ENCODE assay signal across 12 cellular contexts in genomic region chr4:103012085-103012484, GRCh38. TPM values are rescaled to one million over a fixed set of nuclear protein-coding genes. Genes with fewer than 3 reads are reported as not detected.
DNase-seq lines count a peak whose midpoint lies in the region; ATAC-seq, FAIRE-seq and TF ChIP-seq lines count a peak whose summit lies in the region.
"Had no signal": no experiment of that assay in that cellular context is flagged by ENCODE, and none has a peak within 500 bp of the region (broad histone marks: within the 10 kb centered on the region; RNA-seq: fewer than 3 reads in every experiment).

No MANE protein-coding gene starts in this region.

- H3K9me3 Mint-ChIP-seq in effector memory CD8-positive, alpha-beta T cell, result no peaks in the 10 kb centered on the region

- no peak for FAIRE-seq in keratinocyte (lab: Jason Lieb, UNC)

- no peak overlapping the region for H3K9ac ChIP-seq in mammary epithelial cell (ENCODE audit: insufficient read depth, low read length)
- H3K9ac ChIP-seq in keratinocyte (ENCODE audit: control insufficient read depth, extremely low read depth, insufficient read depth, low read length), result no peak overlapping the region
- peak overlapping the region in 1 of 5 donors; percentile 32 for H3K9ac ChIP-seq in subcutaneous abdominal adipose tissue (ENCODE audit: low read length in 5 of 5)

- H3K79me2 ChIP-seq in mammary epithelial cell (ENCODE audit: insufficient read depth, low read length), result no peaks in the 10 kb centered on the region
- H3K79me2 ChIP-seq in keratinocyte (ENCODE audit: control insufficient read depth, insufficient read depth, low read length), result no peaks in the 10 kb centered on the region

- intact Hi-C loops in mammary epithelial cell (cut with micrococcal nuclease), result no loop called here

- H3K36me3 ChIP-seq in mammary epithelial cell (ENCODE audit: insufficient read depth, low read length) (no peaks in the 10 kb centered on the region), keratinocyte (ENCODE audit: control insufficient read depth in 2 of 2, extremely low read depth in 1 of 2, insufficient read depth in 2 of 2, low read length in 2 of 2) (no peaks in the 10 kb centered on the region), subcutaneous abdominal adipose tissue (ENCODE audit: control insufficient read depth in 5 of 5, insufficient read depth in 5 of 5, low read length in 5 of 5) (no peaks in the 10 kb centered on the region)

- no peaks in the 10 kb centered on the region for H4K20me1 ChIP-seq in mammary epithelial cell (ENCODE audit: insufficient read depth, low read length)
- no peaks in the 10 kb centered on the region for H4K20me1 ChIP-seq in keratinocyte (ENCODE audit: control insufficient read depth, extremely low read depth, insufficient read depth, low read length)

- BruUV-seq in mammary epithelial cell (replicated peaks; lab: Mats Ljungman, UMichigan), result no TSS peak

- no peaks in the 10 kb centered on the region for H3K9me1 ChIP-seq in keratinocyte (ENCODE audit: control insufficient read depth, extremely low read depth, insufficient read depth, low read length)

- H3K4me2 ChIP-seq in mammary epithelial cell (ENCODE audit: insufficient read depth, low read depth, low read length) (no peak overlapping the region), keratinocyte (ENCODE audit: control insufficient read depth, extremely low read depth, insufficient read depth, low read depth, low read length) (peak overlapping the region; percentile 29)

- H3K27me3 ChIP-seq in mammary epithelial cell (ENCODE audit: insufficient read depth, low read length) (no peaks in the 10 kb centered on the region), keratinocyte (ENCODE audit: control insufficient read depth, extremely low read depth, insufficient read depth, low read length) (no peaks in the 10 kb centered on the region), subcutaneous abdominal adipose tissue (ENCODE audit: control insufficient read depth in 5 of 5, insufficient read depth in 4 of 5, low read length in 5 of 5) (no peaks in the 10 kb centered on the region)

- no peak for ATAC-seq in HG03280 (IDR thresholded peaks at IDR 0.05; ENCODE audit: unreplicated experiment)
- ATAC-seq in effector memory CD8-positive, alpha-beta T cell (replicated peaks), result no peak

- no peak overlapping the region for H2AFZ ChIP-seq in mammary epithelial cell (ENCODE audit: low read depth, low read length)
- no peak overlapping the region for H2AFZ ChIP-seq in keratinocyte (ENCODE audit: control insufficient read depth, low read length)

- dilution Hi-C loops in mammary epithelial cell (cut with HindIII; ENCODE audit: low sequenced_read_pairs), result loop anchor here (25.0 kb wide), 1 partner anchor 400 kb away; no protein-coding TSS in a partner anchor
- dilution Hi-C loops in keratinocyte (cut with MboI; ENCODE audit: extremely low pct_ligation_motif_present, low sequenced_read_pairs), result no loop called here

- no peak for TF ChIP-seq CTCF in HFF-Myc (IDR thresholded peaks at IDR 0.05; ENCODE audit: low read depth, low read length, missing control alignments)
- TF ChIP-seq CTCF in mammary epithelial cell (conservative IDR thresholded peaks at IDR 0.05 in 1 of 2, IDR thresholded peaks at IDR 0.05 in 1 of 2; ENCODE audit: extremely low read depth in 1 of 2, insufficient read depth in 1 of 2, low read depth in 1 of 2, low read length in 2 of 2), result no peak
- no peak for TF ChIP-seq CTCF in keratinocyte (optimal IDR thresholded peaks at IDR 0.05 in 1 of 3, IDR thresholded peaks at IDR 0.05 in 1 of 3, conservative IDR thresholded peaks at IDR 0.05 in 1 of 3; ENCODE audit: extremely low read depth in 1 of 3, insufficient read depth in 2 of 3, low read length in 3 of 3)

- no peaks in the 10 kb centered on the region for H3K9me3 ChIP-seq in mammary epithelial cell (replicated peaks; ENCODE audit: insufficient read depth, low read length)
- no peaks in the 10 kb centered on the region for H3K9me3 ChIP-seq in keratinocyte (ENCODE audit: control insufficient read depth, low read depth, low read length)
- no peaks in the 10 kb centered on the region for H3K9me3 ChIP-seq in subcutaneous abdominal adipose tissue (ENCODE audit: control insufficient read depth in 5 of 5, low read length in 5 of 5)
- H3K9me3 ChIP-seq: mucosa of descending colon had no signal

- 36% methylated on average over 1 of the region's 1 CpG for WGBS in mammary epithelial cell (ENCODE audit: low coverage, missing lambda C conversion rate)

- H3K27ac Mint-ChIP-seq in effector memory CD8-positive, alpha-beta T cell, result no peak overlapping the region

- no peak overlapping the region for H3K4me3 ChIP-seq in HFF-Myc (replicated peaks; ENCODE audit: low read depth, low read length)
- H3K4me3 ChIP-seq in mammary epithelial cell (replicated peaks in 1 of 3; ENCODE audit: insufficient read depth in 1 of 3, low read depth in 2 of 3, low read length in 3 of 3), result no peak overlapping the region
- H3K4me3 ChIP-seq in keratinocyte (ENCODE audit: control insufficient read depth in 2 of 3, extremely low read depth in 1 of 3, insufficient read depth in 2 of 3, low read depth in 1 of 3, low read length in 3 of 3), result no peak overlapping the region
- H3K4me3 ChIP-seq in subcutaneous abdominal adipose tissue (ENCODE audit: low read depth in 1 of 5, low read length in 5 of 5), result no peak overlapping the region
- H3K4me3 ChIP-seq: mucosa of descending colon had no signal

- H3K4me1 Mint-ChIP-seq in effector memory CD8-positive, alpha-beta T cell (ENCODE audit: low read depth in 2 of 2), result no peaks in the 10 kb centered on the region

- H3K36me3 Mint-ChIP-seq in effector memory CD8-positive, alpha-beta T cell (ENCODE audit: insufficient read depth), result no peaks in the 10 kb centered on the region

- H3K27me3 Mint-ChIP-seq in effector memory CD8-positive, alpha-beta T cell, result no peaks in the 10 kb centered on the region

- CTCF ChIA-PET in mammary epithelial cell (lab: Charles Lee; ENCODE audit: low non-redundant PET), result no interaction called here

- DNase-seq in HFF-Myc (ENCODE audit: extremely low read depth, low read depth) (peak; percentile 16), mammary epithelial cell (peak; percentile 27), keratinocyte (ENCODE audit: low read depth, low spot score) (no peak), NCI-H2081 treated with DMSO at 0.1 percent for 48 hours (lab: John Stamatoyannopoulos, UW) (no peak)
- DNase-seq in activated effector memory CD4-positive, alpha-beta T cell treated with anti-CD3 and anti-CD28 coated beads, Interleukin-2, amount 50 U/mL, for 16 hours, result no peak
- DNase-seq in effector memory CD8-positive, alpha-beta T cell, result no peak
- DNase-seq: activated T-cell treated with anti-CD3 and anti-CD28 coated beads, Interleukin-2, amount 50 U/mL, for 1 hour; DND-41; NCI-H446 treated with DMSO at 0.1 percent for 48 hours had no signal

- H3K27ac ChIP-seq in mammary epithelial cell (ENCODE audit: insufficient read depth, low read depth, low read length) (peak overlapping the region; percentile 15), keratinocyte (ENCODE audit: control insufficient read depth, insufficient read depth, low read length) (peak overlapping the region; percentile 41), subcutaneous abdominal adipose tissue (ENCODE audit: low read depth, low read length) (peak overlapping the region; percentile 6)

- in situ Hi-C loops in mammary epithelial cell (cut with MboI; ENCODE audit: low sequenced_read_pairs in 2 of 2), result no loop called here

- H3K4me1 ChIP-seq in mammary epithelial cell (ENCODE audit: insufficient read depth, low read length) (peaks cover 15% of the 10 kb centered on the region), keratinocyte (ENCODE audit: control insufficient read depth, extremely low read depth, insufficient read depth, low read length) (peaks cover 12% of the 10 kb centered on the region), subcutaneous abdominal adipose tissue (ENCODE audit: control insufficient read depth in 5 of 5, insufficient read depth in 5 of 5, low read length in 5 of 5) (peaks cover 0 to 15% (median 13%) of the 10 kb centered on the region in 5 donors)

- H3K4me3 Mint-ChIP-seq in effector memory CD8-positive, alpha-beta T cell, result no peak overlapping the region

RNA-seq across cellular contexts. Expression of gene SLC9B1, which starts 7.4 kb away (rescaled TPM):
- total RNA-seq in mammary epithelial cell, result under 1 TPM in 1 of 2 donors, not detected in 1; 0.17 TPM
- polyA plus RNA-seq in mammary epithelial cell (0.08 TPM), keratinocyte (0.07 to 0.26 TPM in 2 of 3 replicates, not detected in the other)
- polyA minus RNA-seq in mammary epithelial cell (not detected), keratinocyte (0.46 TPM in 1 of 3 replicates, not detected in the others)
- 1.1 TPM for polyA plus RNA-seq in keratinocyte (2011; ENCODE audit: low read depth)
- polyA plus RNA-seq in keratinocyte (2011; cell fraction: cytosol; rRNA removed), result 0.12 and 0.23 TPM in 2 replicates
- 0.14 TPM in 1 of 2 replicates, not detected in the other for polyA plus RNA-seq in keratinocyte (2011; cell fraction: nucleus; rRNA removed)
- polyA plus RNA-seq in keratinocyte (2012; ENCODE audit: low replicate concordance), result 0.24 and 1.1 TPM in 2 replicates
- polyA minus RNA-seq in keratinocyte (2011; cell fraction: cytosol; rRNA and poly(A)+ RNA removed), result not detected
- not detected in 2 replicates for polyA minus RNA-seq in keratinocyte (2011; cell fraction: nucleus; rRNA and poly(A)+ RNA removed)

Comparison
In these comparisons a context has a peak if more than half of its experiments do, and no peak if none do; other contexts are left out.
1. DNase-seq: peak in HFF-Myc (single experiment) and mammary epithelial cell (single experiment); none in keratinocyte (single experiment), NCI-H2081 treated with DMSO at 0.1 percent for 48 hours (single experiment), activated effector memory CD4-positive, alpha-beta T cell treated with anti-CD3 and anti-CD28 coated beads, Interleukin-2, amount 50 U/mL, for 16 hours (single experiment) and effector memory CD8-positive, alpha-beta T cell (0 of 3).
2. Peak in every context shown above with its lines, with median percentiles within 50 percentile points of each other: H3K27ac ChIP-seq.